ENCODE assay signal across 15 cellular contexts in the genomic region with DNA sequence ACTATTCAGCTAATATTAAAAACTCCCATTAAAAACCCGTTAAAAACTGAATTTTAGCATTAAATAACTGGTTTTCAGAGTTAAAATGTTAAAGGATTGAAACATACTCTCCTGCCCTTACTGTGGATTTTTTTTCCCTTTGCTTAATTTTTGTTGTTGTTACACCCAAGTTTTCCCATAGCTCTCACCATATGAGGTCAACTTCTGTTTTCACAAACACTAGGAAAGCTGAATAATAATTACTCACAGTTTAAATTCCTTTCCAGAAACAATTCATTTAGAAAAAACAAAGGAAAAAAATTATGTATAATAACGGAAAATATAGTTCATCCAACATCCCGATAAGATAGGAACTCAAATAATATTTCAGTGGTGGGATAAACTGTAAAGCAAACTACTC.
A peak's percentile ranks its signal among the peaks of the same experiment; 100 is the strongest.
DNase-seq lines count a peak whose midpoint lies in the region; ATAC-seq and TF ChIP-seq lines count a peak whose summit lies in the region.
"Had no signal": no experiment of that assay in that cellular context is flagged by ENCODE, and none has a peak within 500 bp of the region (broad histone marks: within the 10 kb centered on the region; RNA-seq: fewer than 3 reads in every experiment).

No MANE protein-coding gene starts in this region.

- CTCF ChIA-PET in mammary epithelial cell (lab: Charles Lee; ENCODE audit: low non-redundant PET) = no interaction called here

- intact Hi-C loops in prostate gland (cut with DNase I) = loop anchor here (10.0 kb wide), 1 partner anchor 126 kb away; the partner anchor contains the start of gene PPP3CA
- intact Hi-C loops in mammary epithelial cell (cut with micrococcal nuclease) = no loop called here

- peaks cover 65% of the 10 kb centered on the region for H3K4me1 Mint-ChIP-seq in osteocyte (ENCODE audit: unreplicated experiment)
- peaks cover 23% of the 10 kb centered on the region for H3K4me1 Mint-ChIP-seq in activated T-cell treated with anti-CD3 and anti-CD28 coated beads, Interleukin-2, amount 50 U/mL, for 4 hours (ENCODE audit: low read depth)

- no peaks in the 10 kb centered on the region for H3K27me3 ChIP-seq in ACC112 (ENCODE audit: insufficient read depth, low read length)
- H3K27me3 ChIP-seq in fibroblast of lung (ENCODE audit: control insufficient read depth, insufficient read depth, low read length) = no peaks in the 10 kb centered on the region
- no peaks in the 10 kb centered on the region for H3K27me3 ChIP-seq in prostate gland (replicated peaks; ENCODE audit: insufficient read depth)
- H3K27me3 ChIP-seq in mammary epithelial cell (ENCODE audit: insufficient read depth, low read length) = no peaks in the 10 kb centered on the region

- TF ChIP-seq POLR2A in prostate gland (IDR thresholded peaks at IDR 0.05) = no peak

- H4K20me1 ChIP-seq in fibroblast of lung (ENCODE audit: control insufficient read depth, extremely low read depth, insufficient read depth, low read length) = no peaks in the 10 kb centered on the region
- H4K20me1 ChIP-seq in mammary epithelial cell (ENCODE audit: insufficient read depth, low read length) = peaks cover 3% of the 10 kb centered on the region

- H3K27ac ChIP-seq in ACC112 (ENCODE audit: low read depth, low read length) (peak overlapping the region; percentile 76), VCaP (peak overlapping the region; percentile 44), fibroblast of lung (ENCODE audit: insufficient read depth, low read length) (no peak overlapping the region), prostate gland (no peak overlapping the region), mammary epithelial cell (ENCODE audit: insufficient read depth, low read depth, low read length) (no peak overlapping the region)
- H3K27ac ChIP-seq: PC-9 had no signal

- dilution Hi-C loops in mammary epithelial cell (cut with HindIII; ENCODE audit: low sequenced_read_pairs) = no loop called here

- no peak for DNase-seq in fibroblast of lung (ENCODE audit: low read depth in 2 of 2)
- no peak for DNase-seq in osteocyte (ENCODE audit: extremely low spot score, unreplicated experiment)
- DNase-seq in prostate gland (ENCODE audit: low spot score) = no peak
- no peak for DNase-seq in mammary epithelial cell
- no peak for DNase-seq in activated T-cell treated with anti-CD3 and anti-CD28 coated beads, Interleukin-2, amount 50 U/mL, for 4 hours
- DNase-seq: DMS53, KG1, NCI-H1092 treated with DMSO at 0.1 percent for 48 hours, NCI-H187 treated with DMSO at 0.1 percent for 48 hours, NCI-H774, PC-9 had no signal

- peak overlapping the region; percentile 87 for H3K27ac Mint-ChIP-seq in osteocyte (ENCODE audit: unreplicated experiment)

- in situ Hi-C loops in mammary epithelial cell (cut with MboI; ENCODE audit: low sequenced_read_pairs in 2 of 2) = no loop called here

- no peaks in the 10 kb centered on the region for H3K9me3 Mint-ChIP-seq in osteocyte (ENCODE audit: unreplicated experiment)
- H3K9me3 Mint-ChIP-seq in activated T-cell treated with anti-CD3 and anti-CD28 coated beads, Interleukin-2, amount 50 U/mL, for 4 hours = peaks cover 4% of the 10 kb centered on the region
- H3K9me3 Mint-ChIP-seq: CD14-positive monocyte had no signal

- TF ChIP-seq CTCF in VCaP (conservative IDR thresholded peaks at IDR 0.05) = no peak
- TF ChIP-seq CTCF in fibroblast of lung (conservative IDR thresholded peaks at IDR 0.05 in 1 of 2, IDR thresholded peaks at IDR 0.05 in 1 of 2; ENCODE audit: low read depth in 1 of 2, low read length in 2 of 2) = no peak
- no peak for TF ChIP-seq CTCF in osteocyte (IDR thresholded peaks at IDR 0.05)
- no peak for TF ChIP-seq CTCF in prostate gland (IDR thresholded peaks at IDR 0.05)
- TF ChIP-seq CTCF in mammary epithelial cell (conservative IDR thresholded peaks at IDR 0.05 in 1 of 2, IDR thresholded peaks at IDR 0.05 in 1 of 2; ENCODE audit: extremely low read depth in 1 of 2, insufficient read depth in 1 of 2, low read depth in 1 of 2, low read length in 2 of 2) = no peak

- H3K36me3 Mint-ChIP-seq in osteocyte (ENCODE audit: unreplicated experiment) = no peaks in the 10 kb centered on the region
- peaks cover 4% of the 10 kb centered on the region for H3K36me3 Mint-ChIP-seq in activated T-cell treated with anti-CD3 and anti-CD28 coated beads, Interleukin-2, amount 50 U/mL, for 4 hours (ENCODE audit: insufficient read depth)
- H3K36me3 Mint-ChIP-seq: CD14-positive monocyte had no signal

- H3K9me3 ChIP-seq in fibroblast of lung (ENCODE audit: control insufficient read depth, insufficient read depth, low read depth, low read length) = no peaks in the 10 kb centered on the region
- no peaks in the 10 kb centered on the region for H3K9me3 ChIP-seq in prostate gland
- no peaks in the 10 kb centered on the region for H3K9me3 ChIP-seq in mammary epithelial cell (replicated peaks; ENCODE audit: insufficient read depth, low read length)

- H3K4me1 ChIP-seq in ACC112 (ENCODE audit: control insufficient read depth, insufficient read depth, low read length, unreplicated experiment) (peaks cover 40% of the 10 kb centered on the region), fibroblast of lung (ENCODE audit: control insufficient read depth, extremely low read depth, insufficient read depth, low read length) (peaks cover 8% of the 10 kb centered on the region), prostate gland (replicated peaks) (no peaks in the 10 kb centered on the region), mammary epithelial cell (ENCODE audit: insufficient read depth, low read length) (no peaks in the 10 kb centered on the region)

- no TSS peak for BruUV-seq in mammary epithelial cell (replicated peaks; lab: Mats Ljungman, UMichigan)

- no peak overlapping the region for H2AFZ ChIP-seq in ACC112 (ENCODE audit: low read length, unreplicated experiment)
- no peak overlapping the region for H2AFZ ChIP-seq in fibroblast of lung (ENCODE audit: low read length)
- H2AFZ ChIP-seq in mammary epithelial cell (ENCODE audit: low read depth, low read length) = no peak overlapping the region
- H2AFZ ChIP-seq: PC-9 had no signal

- no peak for ATAC-seq in GM18909 (IDR thresholded peaks at IDR 0.05; ENCODE audit: poor library complexity, unreplicated experiment)
- no peak for ATAC-seq in activated T-cell treated with anti-CD3 and anti-CD28 coated beads, Interleukin-2, amount 50 U/mL, for 4 hours

- no peak overlapping the region for H3K4me3 Mint-ChIP-seq in osteocyte (ENCODE audit: unreplicated experiment)
- no peak overlapping the region for H3K4me3 Mint-ChIP-seq in activated T-cell treated with anti-CD3 and anti-CD28 coated beads, Interleukin-2, amount 50 U/mL, for 4 hours
- H3K4me3 Mint-ChIP-seq: CD14-positive monocyte had no signal

- 82% methylated on average over 3 of the region's 3 CpGs for WGBS in prostate gland
- 99% methylated on average over 3 of the region's 3 CpGs for WGBS in mammary epithelial cell (ENCODE audit: low coverage, missing lambda C conversion rate)

- no peaks in the 10 kb centered on the region for H3K36me3 ChIP-seq in ACC112 (ENCODE audit: insufficient read depth, low read length)
- H3K36me3 ChIP-seq in fibroblast of lung (ENCODE audit: control insufficient read depth, insufficient read depth, low read length) = no peaks in the 10 kb centered on the region
- no peaks in the 10 kb centered on the region for H3K36me3 ChIP-seq in prostate gland
- no peaks in the 10 kb centered on the region for H3K36me3 ChIP-seq in mammary epithelial cell (ENCODE audit: insufficient read depth, low read length)

- H3K9ac ChIP-seq in fibroblast of lung (ENCODE audit: insufficient read depth, low read length) (no peak overlapping the region), mammary epithelial cell (ENCODE audit: insufficient read depth, low read length) (no peak overlapping the region)

- H3K4me2 ChIP-seq in fibroblast of lung (ENCODE audit: extremely low read depth, insufficient read depth, low read length) = peak overlapping the region; percentile 8
- H3K4me2 ChIP-seq in mammary epithelial cell (ENCODE audit: insufficient read depth, low read depth, low read length) = no peak overlapping the region
- H3K4me2 ChIP-seq: PC-9 had no signal

- no peaks in the 10 kb centered on the region for H3K27me3 Mint-ChIP-seq in osteocyte (ENCODE audit: unreplicated experiment)
- no peaks in the 10 kb centered on the region for H3K27me3 Mint-ChIP-seq in activated T-cell treated with anti-CD3 and anti-CD28 coated beads, Interleukin-2, amount 50 U/mL, for 4 hours (ENCODE audit: low read depth)

- H3K79me2 ChIP-seq in ACC112 (ENCODE audit: control insufficient read depth, insufficient read depth, low read length, unreplicated experiment) (peaks cover 47% of the 10 kb centered on the region), fibroblast of lung (ENCODE audit: control insufficient read depth, insufficient read depth, low read length) (peaks cover 22% of the 10 kb centered on the region), mammary epithelial cell (ENCODE audit: insufficient read depth, low read length) (peaks cover 92% of the 10 kb centered on the region)

- H3K4me3 ChIP-seq in ACC112 (ENCODE audit: low read depth, low read length) (peak overlapping the region; percentile 47), fibroblast of lung (replicated peaks in 1 of 4; ENCODE audit: control extremely low read depth in 1 of 4, insufficient read depth in 1 of 4, low read depth in 3 of 4, low read length in 4 of 4) (no peak overlapping the region), prostate gland (no peak overlapping the region), mammary epithelial cell (replicated peaks in 1 of 3; ENCODE audit: insufficient read depth in 1 of 3, low read depth in 2 of 3, low read length in 3 of 3) (no peak overlapping the region)
- H3K4me3 ChIP-seq: PC-9 had no signal

Comparison
In these comparisons a context has a peak if more than half of its experiments do, and no peak if none do; other contexts are left out.
1. H3K27ac ChIP-seq: peak in ACC112 (single experiment) and VCaP (single experiment); none in fibroblast of lung (single experiment), prostate gland (0 of 2) and mammary epithelial cell (single experiment).